33 cellular contexts compared by ENCODE assay signal in the genomic region with DNA sequence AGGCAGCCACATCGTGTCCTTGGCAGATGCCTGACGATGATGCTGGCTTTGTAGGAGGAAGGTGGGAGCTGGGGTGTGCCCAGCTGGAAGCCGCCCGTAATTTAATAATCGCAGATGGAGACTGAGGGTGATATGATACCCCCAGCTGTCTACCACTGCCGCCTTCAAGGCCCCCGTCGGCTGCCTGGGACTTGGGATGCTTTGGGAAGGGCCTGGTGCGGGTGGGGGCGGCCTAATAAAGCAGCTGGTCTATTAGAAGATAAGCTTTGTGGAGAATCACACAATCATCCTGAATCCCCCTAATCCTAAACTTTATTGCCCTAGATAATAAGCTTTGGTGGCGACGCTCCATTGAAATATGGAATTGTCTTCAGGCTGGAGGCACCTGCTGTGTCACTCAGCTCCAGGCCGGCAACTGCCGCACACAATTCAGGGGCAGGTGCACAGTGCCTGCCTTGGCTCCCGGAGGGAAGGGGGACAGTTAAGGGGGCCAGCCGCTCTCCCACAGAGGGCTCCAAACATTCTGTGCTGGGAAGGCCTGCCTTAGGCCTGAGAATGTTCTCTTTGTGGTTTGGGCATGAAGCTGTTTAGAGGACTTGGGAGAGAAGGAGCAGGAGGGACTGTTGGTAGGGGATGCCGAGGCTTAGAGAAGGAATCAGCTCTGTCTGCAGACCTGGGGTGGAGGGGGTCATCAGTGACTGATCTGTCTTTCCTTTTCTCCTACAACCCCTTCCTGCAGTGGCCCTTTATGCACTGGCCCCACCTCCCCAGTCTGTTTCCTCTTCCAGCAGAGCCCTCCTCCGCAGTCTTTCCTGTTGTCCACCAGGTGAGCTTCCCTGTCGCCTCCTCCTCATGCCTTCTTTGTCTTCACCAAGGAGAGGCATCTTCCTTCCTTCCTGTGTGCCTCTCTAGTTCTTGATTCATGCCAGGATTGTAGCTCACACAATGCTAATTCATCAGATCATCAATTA.
A peak's percentile ranks its signal among the peaks of the same experiment; 100 is the strongest.
DNase-seq lines count a peak whose midpoint lies in the region; ATAC-seq, FAIRE-seq and TF ChIP-seq lines count a peak whose summit lies in the region.
"Had no signal": no experiment of that assay in that cellular context is flagged by ENCODE, and none has a peak within 500 bp of the region (broad histone marks: within the 10 kb centered on the region; RNA-seq: fewer than 3 reads in every experiment).

No MANE protein-coding gene starts in this region.

- FAIRE-seq in D721Med (lab: Jason Lieb, UNC), result no peak
- no peak for FAIRE-seq in H1 (lab: Jason Lieb, UNC)
- FAIRE-seq: endothelial cell of umbilical vein, urothelium cell line had no signal

- H3K36me3 Mint-ChIP-seq in neural progenitor cell, result no peaks in the 10 kb centered on the region
- H3K36me3 Mint-ChIP-seq: IgD-negative memory B cell had no signal

- H3K4me2 ChIP-seq in H1 (ENCODE audit: insufficient read depth in 1 of 2, low read depth in 2 of 2, low read length in 2 of 2) (no peak overlapping the region), neural progenitor cell (no peak overlapping the region)
- H3K4me2 ChIP-seq: BLaER1, PC-9 had no signal

- H2BK5ac ChIP-seq in H1 (ENCODE audit: low read depth, low read length), result no peak overlapping the region

- no peak overlapping the region for H3K4ac ChIP-seq in H1 (replicated peaks; ENCODE audit: insufficient read length, low read depth, low read length)

- CTCF ChIA-PET in H1 (lab: Charles Lee; ENCODE audit: partially characterized antibody), result interaction anchor here (0.6 to 2.0 kb wide), 5 partner anchors 10 to 102 kb away, joined by 3 to 8 read pairs (median 4); no protein-coding TSS in a partner anchor

- H2BK20ac ChIP-seq in H1 (ENCODE audit: low read length), result no peak overlapping the region

- DNase-seq in D721Med (ENCODE audit: insufficient read length, low spot score) (peak; percentile 19), NCI-H2171 treated with DMSO at 0.1 percent for 48 hours (lab: John Stamatoyannopoulos, UW) (peak; percentile 84), H1 (ENCODE audit: low read depth in 1 of 2, low spot score in 2 of 2) (no peak), neural progenitor cell (ENCODE audit: low spot score) (no peak), esophagus muscularis mucosa (ENCODE audit: extremely low spot score) (no peak), medulla oblongata (ENCODE audit: extremely low spot score) (no peak), left cardiac atrium (no peak)
- DNase-seq: activated B cell treated with CpG ODN at 0.5 μM for 24 hours; activated CD4-positive, alpha-beta T cell treated with anti-CD3 and anti-CD28 coated beads, Interleukin-2, amount 50 U/mL, for 4 hours; activated naive CD4-positive, alpha-beta T cell treated with anti-CD3 and anti-CD28 coated beads for 36 hours; adrenal gland; body of pancreas; Caco-2; dorsolateral prefrontal cortex; GM23248; hypothalamus; midbrain; NCI-H1048; NCI-H2029; NK-92 treated with Interleukin-12 subunit alpha and Interleukin-12 subunit beta, amount 100 ng/mL, for 24 hours; PC-9; Right ventricle myocardium superior; stimulated activated naive CD4-positive, alpha-beta T cell treated with Interleukin-2 at 50 U/mL for 16 hours; SW 1271; T-helper 9 cell had no signal

- no peak overlapping the region for H3K56ac ChIP-seq in H1 (replicated peaks; ENCODE audit: insufficient read length, low read depth, low read length)

- H3K79me1 ChIP-seq in H1 (ENCODE audit: low read depth, low read length), result no peaks in the 10 kb centered on the region

- H2AFZ ChIP-seq in H1 (ENCODE audit: low read length), result 0 out of 2 replicates have a peak overlapping the region, but pooled peaks have one; percentile 9
- H2AFZ ChIP-seq in neural progenitor cell (replicated peaks), result no peak overlapping the region
- H2AFZ ChIP-seq: GM23248, PC-9 had no signal

- no peak overlapping the region for H4K8ac ChIP-seq in H1 (ENCODE audit: extremely low read depth, insufficient read depth, low read length)

- WGBS in H1 (ENCODE audit: extremely low coverage in 1 of 2, insufficient coverage in 1 of 2, insufficient read length in 1 of 2, insufficient replicate concordance in 2 of 2, low coverage in 1 of 2, low lambda C conversion rate in 2 of 2, missing lambda C conversion rate in 1 of 2), 2 experiments, result 91% methylated on average over 19 of the region's 19 CpGs; no CpG with 5 or more reads in 1 of the 2 experiments
- 85% methylated on average over 18 of the region's 19 CpGs for WGBS in esophagus muscularis mucosa

- H3K23ac ChIP-seq in H1 (ENCODE audit: insufficient read length), result no peak overlapping the region

- H2BK12ac ChIP-seq in H1 (ENCODE audit: low read depth, low read length), result no peak overlapping the region

- H3K79me2 ChIP-seq in H1 (ENCODE audit: control insufficient read depth in 1 of 2, insufficient read depth in 2 of 2, low read length in 2 of 2) (no peaks in the 10 kb centered on the region), neural progenitor cell (ENCODE audit: low read depth) (no peaks in the 10 kb centered on the region)

- H2BK15ac ChIP-seq in H1 (ENCODE audit: low read length), result no peak overlapping the region

- H3K4me3 ChIP-seq in H1 (ENCODE audit: extremely low read depth in 1 of 4, insufficient read depth in 2 of 4, low read depth in 3 of 4, low read length in 4 of 4), result no peak overlapping the region
- H3K4me3 ChIP-seq in neural progenitor cell, result no peak overlapping the region
- no peak overlapping the region for H3K4me3 ChIP-seq in esophagus muscularis mucosa
- H3K4me3 ChIP-seq: adrenal gland, BLaER1, body of pancreas, dorsolateral prefrontal cortex, GM23248, left lung, PC-9 had no signal

- H3K4me3 Mint-ChIP-seq in neural progenitor cell, result no peak overlapping the region
- H3K4me3 Mint-ChIP-seq: activated B cell treated with CpG ODN at 0.5 μM for 24 hours; activated naive CD4-positive, alpha-beta T cell treated with anti-CD3 and anti-CD28 coated beads for 36 hours; IgD-negative memory B cell; neural crest cell had no signal

- H4K5ac ChIP-seq in H1 (ENCODE audit: insufficient read length, low read depth, low read length), result no peak overlapping the region

- no peak overlapping the region for H3K14ac ChIP-seq in H1 (ENCODE audit: insufficient read length)

- no peak for TF ChIP-seq RAD21 in H1 (IDR thresholded peaks at IDR 0.05 in 1 of 2, conservative IDR thresholded peaks at IDR 0.05 in 1 of 2; ENCODE audit: low read depth in 2 of 2, low read length in 2 of 2)

- no peaks in the 10 kb centered on the region for H3K23me2 ChIP-seq in H1 (ENCODE audit: low read depth, low read length)

- H3K9ac ChIP-seq in H1 (replicated peaks in 1 of 4; ENCODE audit: extremely low read depth in 1 of 4, low read depth in 3 of 4, low read length in 3 of 4) (no peak overlapping the region), neural progenitor cell (no peak overlapping the region)
- H3K9ac ChIP-seq: BLaER1, GM23248 had no signal

- H3K36me3 ChIP-seq in H1 (ENCODE audit: control insufficient read depth in 2 of 4, insufficient read depth in 4 of 4, low read length in 3 of 4) (peaks cover 0 to 7% (median 2%) of the 10 kb centered on the region in 4 experiments; a peak in 2 of 8 replicates), neural progenitor cell (no peaks in the 10 kb centered on the region), esophagus muscularis mucosa (no peaks in the 10 kb centered on the region)
- H3K36me3 ChIP-seq: adrenal gland, BLaER1, left lung had no signal

- no peaks in the 10 kb centered on the region for H4K20me1 ChIP-seq in H1 (replicated peaks in 1 of 2; ENCODE audit: control insufficient read depth in 1 of 2, insufficient read depth in 2 of 2, low read length in 2 of 2)
- no peaks in the 10 kb centered on the region for H4K20me1 ChIP-seq in neural progenitor cell (ENCODE audit: low read depth)
- H4K20me1 ChIP-seq: BLaER1 had no signal

- H3K27ac ChIP-seq in H1 (ENCODE audit: low read depth, low read length), result no peak overlapping the region
- H3K27ac ChIP-seq in neural progenitor cell, result no peak overlapping the region
- no peak overlapping the region for H3K27ac ChIP-seq in esophagus muscularis mucosa (replicated peaks in 1 of 4)
- H3K27ac ChIP-seq: adrenal gland, BLaER1, body of pancreas, dorsolateral prefrontal cortex, GM23248, left lung, PC-9 had no signal

- POLR2A ChIA-PET in H1 (lab: Charles Lee; ENCODE audit: partially characterized antibody), result interaction anchor here (1.1 kb wide), 1 partner anchor 65 kb away, joined by 3 read pairs; a partner anchor contains a TSS

- H3K4me1 ChIP-seq in H1 (replicated peaks in 1 of 4; ENCODE audit: control insufficient read depth in 3 of 4, insufficient read depth in 4 of 4, low read length in 3 of 4) (no peaks in the 10 kb centered on the region), neural progenitor cell (peaks cover 7% of the 10 kb centered on the region), esophagus muscularis mucosa (peaks cover 12 to 15% (median 13%) of the 10 kb centered on the region in 4 donors)
- H3K4me1 ChIP-seq: BLaER1, Caco-2, left lung had no signal

- H2AK5ac ChIP-seq in H1 (ENCODE audit: low read depth, low read length), result no peak overlapping the region

- TF ChIP-seq POLR2A in H1 (IDR thresholded peaks at IDR 0.05; ENCODE audit: control extremely low read depth in 1 of 2, low read depth in 2 of 2, low read length in 2 of 2) (no peak), esophagus muscularis mucosa (IDR thresholded peaks at IDR 0.05; ENCODE audit: low read depth) (no peak)

- ATAC-seq in SK-N-SH treated with all-trans-retinoic acid at 6 μM for 48 hours (no peak), left cardiac atrium (no peak)
- ATAC-seq: body of pancreas, left lung, sciatic nerve had no signal

- intact Hi-C loops in esophagus muscularis mucosa (cut with DNase I) (no loop called here), left cardiac atrium (cut with DNase I) (no loop called here)

- no peak overlapping the region for H2BK120ac ChIP-seq in H1 (replicated peaks; ENCODE audit: low read depth, low read length)

- peaks cover 3% of the 10 kb centered on the region for H3K9me3 Mint-ChIP-seq in neural progenitor cell
- H3K9me3 Mint-ChIP-seq: activated B cell treated with CpG ODN at 0.5 μM for 24 hours; activated naive CD4-positive, alpha-beta T cell treated with anti-CD3 and anti-CD28 coated beads for 36 hours; IgD-negative memory B cell; neural crest cell had no signal

- H3K27ac Mint-ChIP-seq in neural progenitor cell, result peak overlapping the region; percentile 74
- H3K27ac Mint-ChIP-seq: activated B cell treated with CpG ODN at 0.5 μM for 24 hours; activated naive CD4-positive, alpha-beta T cell treated with anti-CD3 and anti-CD28 coated beads for 36 hours had no signal

- TF ChIP-seq CTCF in D721Med (IDR thresholded peaks at IDR 0.05; ENCODE audit: insufficient read depth, missing control alignments), result no peak
- peak in 1 of 3 experiments; percentile 10; a peak in 1 of 4 replicates for TF ChIP-seq CTCF in H1 (IDR thresholded peaks at IDR 0.05; ENCODE audit: control extremely low read depth in 1 of 3, insufficient read depth in 1 of 3, low read depth in 1 of 3, low read length in 3 of 3)
- no peak for TF ChIP-seq CTCF in neural progenitor cell (IDR thresholded peaks at IDR 0.05)
- TF ChIP-seq CTCF in esophagus muscularis mucosa (IDR thresholded peaks at IDR 0.05), result no peak

- H3K27me3 Mint-ChIP-seq in neural progenitor cell (ENCODE audit: insufficient read depth, low read depth), result peaks cover 3% of the 10 kb centered on the region
- H3K27me3 Mint-ChIP-seq: activated B cell treated with CpG ODN at 0.5 μM for 24 hours had no signal

- H3K9me3 ChIP-seq in H1 (ENCODE audit: insufficient read depth in 2 of 2, low read depth in 1 of 2, low read length in 1 of 2), result peaks cover 14% of the 10 kb centered on the region in 2 experiments
- no peaks in the 10 kb centered on the region for H3K9me3 ChIP-seq in neural progenitor cell (ENCODE audit: low read depth)
- no peaks in the 10 kb centered on the region for H3K9me3 ChIP-seq in esophagus muscularis mucosa
- H3K9me3 ChIP-seq: adrenal gland, BLaER1, body of pancreas, Caco-2, left lung had no signal

- H3K4me1 Mint-ChIP-seq in neural progenitor cell, result peaks cover 20% of the 10 kb centered on the region
- H3K4me1 Mint-ChIP-seq: activated B cell treated with CpG ODN at 0.5 μM for 24 hours, IgD-negative memory B cell had no signal

- H3K27me3 ChIP-seq in H1 (replicated peaks in 1 of 4; ENCODE audit: control insufficient read depth in 3 of 4, extremely low read depth in 1 of 4, insufficient read depth in 3 of 4, low read length in 3 of 4) (no peaks in the 10 kb centered on the region), neural progenitor cell (no peaks in the 10 kb centered on the region), esophagus muscularis mucosa (no peaks in the 10 kb centered on the region)
- H3K27me3 ChIP-seq: adrenal gland, BLaER1, body of pancreas, left lung had no signal

- H4K91ac ChIP-seq in H1 (replicated peaks; ENCODE audit: insufficient read length, low read length), result no peak overlapping the region

- no peak for TF ChIP-seq EP300 in H1 (IDR thresholded peaks at IDR 0.05; ENCODE audit: borderline replicate concordance in 1 of 2, low read depth in 2 of 2, low read length in 2 of 2)
- no peak for TF ChIP-seq EP300 in esophagus muscularis mucosa (IDR thresholded peaks at IDR 0.05)

- H3K18ac ChIP-seq in H1 (ENCODE audit: extremely low read depth, low read length), result no peak overlapping the region; the same call in 1 of the 2 replicates

- no peaks in the 10 kb centered on the region for H3F3A ChIP-seq in neural progenitor cell (ENCODE audit: low read depth)

Comparison
In these comparisons a context has a peak if more than half of its experiments do, and no peak if none do; other contexts are left out.
1. DNase-seq: peak in D721Med (single experiment) and NCI-H2171 treated with DMSO at 0.1 percent for 48 hours (single experiment); none in H1 (0 of 2), neural progenitor cell (single experiment), esophagus muscularis mucosa (single experiment), medulla oblongata (single experiment) and left cardiac atrium (single experiment).